Comparison of ENCODE assay signal across 1 cellular context in genomic region chr6:159875194-159875593, GRCh38.
TF ChIP-seq lines count a peak whose summit lies in the region.

No MANE protein-coding gene starts in this region.

TF ChIP-seq in K562, 482 proteins besides CTCF, POLR2A, EP300 and RAD21 (continued from another document):
- TF ChIP-seq ZNF280B (CRISPR knock-in tag; IDR thresholded peaks at IDR 0.05) (no peak), GTF2B (IDR thresholded peaks at IDR 0.05; ENCODE audit: extremely low read depth, insufficient read length) (no peak), RAD51 (IDR thresholded peaks at IDR 0.05; ENCODE audit: borderline replicate concordance, low read depth) (no peak), SAP30 (IDR thresholded peaks at IDR 0.05; ENCODE audit: borderline replicate concordance, insufficient read depth, low read depth, low read length, poor library complexity, severe bottlenecking) (no peak), SRSF3 (IDR thresholded peaks at IDR 0.05; ENCODE audit: insufficient read depth, low read length) (no peak), ZHX1 (conservative IDR thresholded peaks at IDR 0.05; ENCODE audit: low read length) (no peak), TARDBP (IDR thresholded peaks at IDR 0.05) (no peak), HDAC8 (tag; IDR thresholded peaks at IDR 0.05) (no peak), NBN (IDR thresholded peaks at IDR 0.05; ENCODE audit: low read depth) (no peak), C11orf30 (IDR thresholded peaks at IDR 0.05; ENCODE audit: low read depth) (no peak), NCOA6 (IDR thresholded peaks at IDR 0.05) (no peak), FOXK2 (conservative IDR thresholded peaks at IDR 0.05 in 1 of 2, IDR thresholded peaks at IDR 0.05 in 1 of 2; ENCODE audit: low read depth in 2 of 2) (no peak), CBX3 (IDR thresholded peaks at IDR 0.05; ENCODE audit: borderline replicate concordance in 1 of 2, low read length in 2 of 2) (no peak), ZNF263 (CRISPR knock-in tag; IDR thresholded peaks at IDR 0.05; ENCODE audit: borderline replicate concordance) (no peak)
